Comparison of ENCODE assay signal across 6 cellular contexts in the genomic region with DNA sequence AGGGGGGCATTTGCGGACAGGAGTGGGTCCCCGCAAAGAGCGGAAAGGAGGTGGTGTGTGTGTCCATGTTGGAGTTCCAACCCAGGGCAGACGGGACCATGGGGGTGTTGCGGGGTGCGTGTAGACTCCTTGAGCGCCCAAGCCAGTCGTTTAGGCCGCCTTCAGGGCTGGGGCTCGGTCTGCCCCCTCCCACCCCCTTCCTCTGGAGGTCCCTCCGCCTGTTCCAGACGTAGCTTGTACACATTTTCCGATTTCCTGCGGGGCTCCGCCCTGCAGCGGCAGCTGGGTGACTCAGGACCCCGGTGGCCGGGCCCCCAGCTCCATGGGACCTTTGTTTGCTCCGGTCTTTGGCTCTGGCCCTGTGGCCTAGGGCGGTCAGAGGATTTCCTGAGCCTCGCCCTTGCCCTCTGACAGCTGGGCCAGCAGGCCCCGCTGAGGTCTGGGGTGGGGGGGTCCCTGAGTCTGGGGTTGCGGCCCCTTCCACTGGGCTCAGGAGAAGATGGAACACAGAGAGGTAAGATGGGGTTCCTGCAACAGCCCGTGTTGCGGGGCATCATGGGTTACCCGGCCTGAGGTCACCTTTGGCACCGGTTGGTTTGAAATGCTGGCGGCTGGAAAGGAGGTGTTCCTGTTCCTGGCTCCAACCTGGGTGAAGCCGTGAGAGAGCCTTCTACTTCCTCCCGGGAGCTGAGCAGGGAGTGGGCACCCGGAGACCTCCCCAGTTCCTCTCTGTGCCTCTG. TPM values are rescaled to one million over a fixed set of nuclear protein-coding genes. Genes with fewer than 3 reads are reported as not detected.
DNase-seq lines count a peak whose midpoint lies in the region; ATAC-seq and TF ChIP-seq lines count a peak whose summit lies in the region.

No MANE protein-coding gene starts in this region.

- peaks cover 12% of the 10 kb centered on the region for H3K4me1 Mint-ChIP-seq in nephron progenitor cell

- no peak for ATAC-seq in GM21717 (IDR thresholded peaks at IDR 0.05; ENCODE audit: unreplicated experiment)

- TF ChIP-seq CTCF in brain microvascular endothelial cell (IDR thresholded peaks at IDR 0.05; ENCODE audit: low read depth, low read length, missing control alignments) (no peak), nephron progenitor cell (IDR thresholded peaks at IDR 0.05) (no peak)

- H3K27me3 ChIP-seq in H7 (ENCODE audit: control insufficient read depth, insufficient read depth, low read length): no peaks in the 10 kb centered on the region
- no peaks in the 10 kb centered on the region for H3K27me3 ChIP-seq in brain microvascular endothelial cell (replicated peaks)

- no peaks in the 10 kb centered on the region for H3K36me3 ChIP-seq in H7 (replicated peaks; ENCODE audit: control insufficient read depth, insufficient read depth, low read length)
- H3K36me3 ChIP-seq in brain microvascular endothelial cell (replicated peaks): no peaks in the 10 kb centered on the region

- H3K4me3 Mint-ChIP-seq in nephron progenitor cell: peak overlapping the region; percentile 87

- no peaks in the 10 kb centered on the region for H3K36me3 Mint-ChIP-seq in nephron progenitor cell (ENCODE audit: low read depth)

- H3K9me3 Mint-ChIP-seq in nephron progenitor cell: no peaks in the 10 kb centered on the region

- H3K27ac ChIP-seq in brain microvascular endothelial cell: no peak overlapping the region

- peak; percentile 82 for DNase-seq in H7
- no peak for DNase-seq in brain microvascular endothelial cell
- DNase-seq in nephron progenitor cell: no peak
- DNase-seq in NCI-H2196 (lab: John Stamatoyannopoulos, UW; ENCODE audit: unreplicated experiment): no peak
- no peak for DNase-seq in NCI-H2081 treated with DMSO at 0.1 percent for 48 hours (lab: John Stamatoyannopoulos, UW)

- H3K4me3 ChIP-seq in H7 (ENCODE audit: insufficient read depth, low read depth, low read length) (peak overlapping the region; percentile 72), brain microvascular endothelial cell (ENCODE audit: low read depth, low read length) (peak overlapping the region; percentile 66)

- H3K27ac Mint-ChIP-seq in nephron progenitor cell: no peak overlapping the region

- H3K27me3 Mint-ChIP-seq in nephron progenitor cell (ENCODE audit: low read depth, poor library complexity): peaks cover 3% of the 10 kb centered on the region

- in situ Hi-C loops in brain microvascular endothelial cell (cut with HindIII; ENCODE audit: low pct_ligation_motif_present, low sequenced_read_pairs): no loop called here

RNA-seq across cellular contexts. Expression of a gene that starts 1.5 kb away (rescaled TPM):
- total RNA-seq in H7 (2014; rRNA removed; shearing (Covaris generic)): 29.4 and 35.0 TPM in 2 replicates

RNA-seq across cellular contexts. Expression of a gene that starts 14.8 kb away (rescaled TPM):
- total RNA-seq in H7 (2014; rRNA removed; shearing (Covaris generic)): 798 and 1,235 TPM in 2 replicates

RNA-seq across cellular contexts. Expression of a gene that starts 20.1 kb away (rescaled TPM):
- 66.5 and 76.6 TPM in 2 replicates for total RNA-seq in H7 (2014; rRNA removed; shearing (Covaris generic))

RNA-seq across cellular contexts. Expression of a gene that starts 47.1 kb away (rescaled TPM):
- total RNA-seq in H7 (2014; rRNA removed; shearing (Covaris generic)): 82.3 and 113 TPM in 2 replicates
